In genomic region chr11:73034777-73035176, GRCh38 we compare ENCODE assay signal across 16 cellular contexts.
DNase-seq lines count a peak whose midpoint lies in the region; ATAC-seq lines count a peak whose summit lies in the region.
"Had no signal": no experiment of that assay in that cellular context is flagged by ENCODE, and none has a peak within 500 bp of the region (broad histone marks: within the 10 kb centered on the region; RNA-seq: fewer than 3 reads in every experiment).

No MANE protein-coding gene starts in this region.

- H3K79me2 ChIP-seq in Karpas-422 (ENCODE audit: low read length): peaks cover 90% of the 10 kb centered on the region

- no peaks in the 10 kb centered on the region for H3K9me3 Mint-ChIP-seq in activated T-cell treated with anti-CD3 and anti-CD28 coated beads, Interleukin-2, amount 50 U/mL, for 24 hours
- peaks cover 2% of the 10 kb centered on the region for H3K9me3 Mint-ChIP-seq in activated naive CD8-positive, alpha-beta T cell treated with anti-CD3 and anti-CD28 coated beads, Interleukin-2, amount 10 ng/mL, durations not matched to agents 7 days and 5 days
- H3K9me3 Mint-ChIP-seq in stimulated activated memory B cell treated with anti-CD40 and anti-IgM and Interleukin-4, amounts not matched to agents 10 μg/mL and 1 μg/mL and 100 μg/mL, for 72 hours: no peaks in the 10 kb centered on the region

- peaks cover 7% of the 10 kb centered on the region for H3K9me3 ChIP-seq in Karpas-422 (ENCODE audit: low read length)
- H3K9me3 ChIP-seq: heart left ventricle, Peyer's patch, vagina had no signal

- peaks cover 39% of the 10 kb centered on the region for H3K4me1 Mint-ChIP-seq in activated T-cell treated with anti-CD3 and anti-CD28 coated beads, Interleukin-2, amount 50 U/mL, for 24 hours (ENCODE audit: low read depth)
- H3K4me1 Mint-ChIP-seq in activated naive CD8-positive, alpha-beta T cell treated with anti-CD3 and anti-CD28 coated beads, Interleukin-2, amount 10 ng/mL, durations not matched to agents 7 days and 5 days: peaks cover 18% of the 10 kb centered on the region
- H3K4me1 Mint-ChIP-seq in stimulated activated memory B cell treated with anti-CD40 and anti-IgM and Interleukin-4, amounts not matched to agents 10 μg/mL and 1 μg/mL and 100 μg/mL, for 72 hours: peaks cover 50% of the 10 kb centered on the region

- H3K27ac Mint-ChIP-seq in activated T-cell treated with anti-CD3 and anti-CD28 coated beads, Interleukin-2, amount 50 U/mL, for 24 hours: peak overlapping the region; percentile 91
- peak overlapping the region; percentile 81 for H3K27ac Mint-ChIP-seq in activated naive CD8-positive, alpha-beta T cell treated with anti-CD3 and anti-CD28 coated beads, Interleukin-2, amount 10 ng/mL, durations not matched to agents 7 days and 5 days
- H3K27ac Mint-ChIP-seq in stimulated activated memory B cell treated with anti-CD40 and anti-IgM and Interleukin-4, amounts not matched to agents 10 μg/mL and 1 μg/mL and 100 μg/mL, for 72 hours: peak overlapping the region; percentile 80
- H3K27ac Mint-ChIP-seq: progenitor cell of endocrine pancreas had no signal

- H3K4me3 Mint-ChIP-seq in activated T-cell treated with anti-CD3 and anti-CD28 coated beads, Interleukin-2, amount 50 U/mL, for 24 hours: peak overlapping the region; percentile 56
- peak overlapping the region; percentile 57 for H3K4me3 Mint-ChIP-seq in activated naive CD8-positive, alpha-beta T cell treated with anti-CD3 and anti-CD28 coated beads, Interleukin-2, amount 10 ng/mL, durations not matched to agents 7 days and 5 days
- no peak overlapping the region for H3K4me3 Mint-ChIP-seq in stimulated activated memory B cell treated with anti-CD40 and anti-IgM and Interleukin-4, amounts not matched to agents 10 μg/mL and 1 μg/mL and 100 μg/mL, for 72 hours

- H3K4me1 ChIP-seq in Karpas-422 (ENCODE audit: low read length): no peaks in the 10 kb centered on the region
- H3K4me1 ChIP-seq: Peyer's patch, vagina had no signal

- peak overlapping the region; percentile 8; the same call in 1 of the 2 replicates for H3K27ac ChIP-seq in Karpas-422 (ENCODE audit: low read length)
- H3K27ac ChIP-seq: brain microvascular endothelial cell, vagina, WERI-Rb-1 had no signal

- ATAC-seq in activated naive CD8-positive, alpha-beta T cell treated with anti-CD3 and anti-CD28 coated beads, Interleukin-2, amount 10 ng/mL, durations not matched to agents 7 days and 5 days (ENCODE audit: low read depth): peak; percentile 66
- ATAC-seq in stimulated activated memory B cell treated with anti-CD40 and anti-IgM and Interleukin-4, amounts not matched to agents 10 μg/mL and 1 μg/mL and 100 μg/mL, for 72 hours: no peak
- ATAC-seq in HG03460 (IDR thresholded peaks at IDR 0.05; ENCODE audit: unreplicated experiment): no peak
- no peak for ATAC-seq in HG03196 (IDR thresholded peaks at IDR 0.05; ENCODE audit: unreplicated experiment)
- ATAC-seq: heart left ventricle had no signal

- H4K20me1 ChIP-seq in Karpas-422 (ENCODE audit: insufficient read depth, low read depth, low read length): no peaks in the 10 kb centered on the region

- H3K27me3 Mint-ChIP-seq in activated T-cell treated with anti-CD3 and anti-CD28 coated beads, Interleukin-2, amount 50 U/mL, for 24 hours: no peaks in the 10 kb centered on the region
- no peaks in the 10 kb centered on the region for H3K27me3 Mint-ChIP-seq in activated naive CD8-positive, alpha-beta T cell treated with anti-CD3 and anti-CD28 coated beads, Interleukin-2, amount 10 ng/mL, durations not matched to agents 7 days and 5 days
- H3K27me3 Mint-ChIP-seq in stimulated activated memory B cell treated with anti-CD40 and anti-IgM and Interleukin-4, amounts not matched to agents 10 μg/mL and 1 μg/mL and 100 μg/mL, for 72 hours: no peaks in the 10 kb centered on the region
- H3K27me3 Mint-ChIP-seq: progenitor cell of endocrine pancreas had no signal

- peaks cover 66% of the 10 kb centered on the region for H3K36me3 ChIP-seq in Karpas-422 (ENCODE audit: insufficient read depth, low read length)
- H3K36me3 ChIP-seq: brain microvascular endothelial cell, Peyer's patch, vagina, WERI-Rb-1 had no signal

- no peak overlapping the region for H3K4me3 ChIP-seq in Karpas-422 (ENCODE audit: low read length)
- H3K4me3 ChIP-seq: heart left ventricle, Peyer's patch, vagina had no signal

- H2AFZ ChIP-seq in Karpas-422 (ENCODE audit: low read length): no peak overlapping the region

- POLR2A ChIA-PET in activated naive CD8-positive, alpha-beta T cell treated with anti-CD3 and anti-CD28 coated beads, Interleukin-2, amount 10 ng/mL, durations not matched to agents 7 days and 5 days (lab: Charles Lee): interaction anchor here (1.0 to 1.2 kb wide), 2 partner anchors 106 to 108 kb away, joined by 4 to 6 read pairs; partner anchors contain the start of gene FCHSD2

- no peak overlapping the region for H3K9ac ChIP-seq in Karpas-422 (ENCODE audit: low read length)

- H3K27me3 ChIP-seq in Karpas-422 (ENCODE audit: low read length): no peaks in the 10 kb centered on the region
- H3K27me3 ChIP-seq: brain microvascular endothelial cell, heart left ventricle, Peyer's patch, vagina had no signal

- peaks cover 3% of the 10 kb centered on the region for H3K36me3 Mint-ChIP-seq in activated T-cell treated with anti-CD3 and anti-CD28 coated beads, Interleukin-2, amount 50 U/mL, for 24 hours (ENCODE audit: low read depth)
- peaks cover 30% of the 10 kb centered on the region for H3K36me3 Mint-ChIP-seq in activated naive CD8-positive, alpha-beta T cell treated with anti-CD3 and anti-CD28 coated beads, Interleukin-2, amount 10 ng/mL, durations not matched to agents 7 days and 5 days
- peaks cover 44% of the 10 kb centered on the region for H3K36me3 Mint-ChIP-seq in stimulated activated memory B cell treated with anti-CD40 and anti-IgM and Interleukin-4, amounts not matched to agents 10 μg/mL and 1 μg/mL and 100 μg/mL, for 72 hours

- no peak overlapping the region for H3K4me2 ChIP-seq in Karpas-422 (ENCODE audit: low read depth, low read length, poor library complexity, severe bottlenecking)

- DNase-seq in activated T-cell treated with anti-CD3 and anti-CD28 coated beads, Interleukin-2, amount 50 U/mL, for 24 hours: no peak
- DNase-seq in activated T-cell treated with anti-CD3 and anti-CD28 coated beads for 4 hours: no peak
- DNase-seq in Karpas-422: no peak
- DNase-seq in activated naive CD8-positive, alpha-beta T cell treated with anti-CD3 and anti-CD28 coated beads, Interleukin-2, amount 10 ng/mL, durations not matched to agents 7 days and 5 days: no peak
- no peak for DNase-seq in amniotic stem cell (lab: John Stamatoyannopoulos, UW)
- DNase-seq: brain microvascular endothelial cell, heart left ventricle, NCI-H2081, NCI-H774, Peyer's patch, WERI-Rb-1 had no signal

- H3K9me2 ChIP-seq in Karpas-422 (replicated peaks; ENCODE audit: insufficient read depth, low read length): no peaks in the 10 kb centered on the region
